23 cellular contexts compared by ENCODE assay signal in genomic region chr12:104928036-104928770, GRCh38. TPM values are rescaled to one million over a fixed set of nuclear protein-coding genes. Genes with fewer than 3 reads are reported as not detected.
DNase-seq lines count a peak whose midpoint lies in the region; ATAC-seq and TF ChIP-seq lines count a peak whose summit lies in the region.
"Had no signal": no experiment of that assay in that cellular context is flagged by ENCODE, and none has a peak within 500 bp of the region (broad histone marks: within the 10 kb centered on the region; RNA-seq: fewer than 3 reads in every experiment).

No MANE protein-coding gene starts in this region.

- H2AFZ ChIP-seq in SK-N-SH (ENCODE audit: low read depth) (no peak overlapping the region), neural progenitor cell (replicated peaks) (no peak overlapping the region)

- no peaks in the 10 kb centered on the region for H3K27me3 Mint-ChIP-seq in neural progenitor cell (ENCODE audit: insufficient read depth, low read depth)
- H3K27me3 Mint-ChIP-seq in activated naive CD4-positive, alpha-beta T cell treated with anti-CD3 and anti-CD28 coated beads, Interleukin-2, amount 10 ng/mL, durations not matched to agents 7 days and 5 days = no peaks in the 10 kb centered on the region

- H3K9me3 ChIP-seq in SK-N-SH (no peaks in the 10 kb centered on the region), neural progenitor cell (ENCODE audit: low read depth) (no peaks in the 10 kb centered on the region)
- H3K9me3 ChIP-seq: BLaER1, HAP-1 had no signal

- H3K9ac ChIP-seq in SK-N-SH = no peak overlapping the region
- no peak overlapping the region for H3K9ac ChIP-seq in neural progenitor cell
- H3K9ac ChIP-seq: BLaER1 had no signal

- H3K9me2 ChIP-seq in SK-N-SH = no peaks in the 10 kb centered on the region

- H3K36me3 ChIP-seq in SK-N-SH (replicated peaks in 1 of 2; ENCODE audit: control insufficient read depth in 1 of 2, insufficient read depth in 2 of 2, low read length in 1 of 2) (no peaks in the 10 kb centered on the region), neural progenitor cell (no peaks in the 10 kb centered on the region)
- H3K36me3 ChIP-seq: BLaER1, HAP-1 had no signal

- no peak overlapping the region for H3K4me3 ChIP-seq in SK-N-SH (ENCODE audit: low read depth in 2 of 2, low read length in 1 of 2)
- no peak overlapping the region for H3K4me3 ChIP-seq in fibroblast of mammary gland (ENCODE audit: control insufficient read depth, low read depth, low read length)
- H3K4me3 ChIP-seq in neural progenitor cell = no peak overlapping the region
- H3K4me3 ChIP-seq: BLaER1, HAP-1 had no signal

- no peaks in the 10 kb centered on the region for H3K4me1 Mint-ChIP-seq in neural progenitor cell
- H3K4me1 Mint-ChIP-seq in activated naive CD4-positive, alpha-beta T cell treated with anti-CD3 and anti-CD28 coated beads, Interleukin-2, amount 10 ng/mL, durations not matched to agents 7 days and 5 days = peaks cover 8% of the 10 kb centered on the region

- no peak overlapping the region for H3K27ac ChIP-seq in SK-N-SH (ENCODE audit: low read depth in 2 of 2, low read length in 1 of 2)
- no peak overlapping the region for H3K27ac ChIP-seq in neural progenitor cell
- H3K27ac ChIP-seq: BLaER1 had no signal

- WGBS in SK-N-SH (ENCODE audit: low lambda C conversion rate) = 82% methylated on average over 7 of the region's 7 CpGs

- H3K4me1 ChIP-seq in SK-N-SH (ENCODE audit: control insufficient read depth in 1 of 2, insufficient read depth in 2 of 2, low read depth in 1 of 2, low read length in 1 of 2) (peaks cover 0 to 14% of the 10 kb centered on the region in 2 experiments; a peak in 1 of 4 replicates), neural progenitor cell (no peaks in the 10 kb centered on the region)
- H3K4me1 ChIP-seq: BLaER1 had no signal

- CTCF ChIA-PET in SK-N-SH (lab: Yijun Ruan, JAX) = no interaction called here
- CTCF ChIA-PET in activated naive CD4-positive, alpha-beta T cell treated with anti-CD3 and anti-CD28 coated beads, Interleukin-2, amount 10 ng/mL, durations not matched to agents 7 days and 5 days (lab: Charles Lee) = no interaction called here

- H3K27me3 ChIP-seq in SK-N-SH (ENCODE audit: insufficient read depth) (no peaks in the 10 kb centered on the region), neural progenitor cell (no peaks in the 10 kb centered on the region)
- H3K27me3 ChIP-seq: BLaER1 had no signal

- H3K9me3 Mint-ChIP-seq in neural progenitor cell = peaks cover 2% of the 10 kb centered on the region
- H3K9me3 Mint-ChIP-seq in activated naive CD4-positive, alpha-beta T cell treated with anti-CD3 and anti-CD28 coated beads, Interleukin-2, amount 10 ng/mL, durations not matched to agents 7 days and 5 days = no peaks in the 10 kb centered on the region
- H3K9me3 Mint-ChIP-seq: CD8-positive, alpha-beta T cell had no signal

- DNase-seq in SK-N-SH (no peak), NCI-H446 treated with DMSO at 0.1 percent for 48 hours (lab: John Stamatoyannopoulos, UW) (peak; percentile 90), fibroblast of mammary gland (ENCODE audit: low read depth) (peak; percentile 68), neural progenitor cell (ENCODE audit: low spot score) (no peak), inferior parietal cortex (ENCODE audit: extremely low spot score) (no peak)
- no peak for DNase-seq in activated naive CD4-positive, alpha-beta T cell treated with anti-CD3 and anti-CD28 coated beads, Interleukin-2, amount 10 ng/mL, durations not matched to agents 7 days and 5 days
- DNase-seq: 8988T; CD8-positive, alpha-beta T cell; DMS53; EL; IMR-90; NCI-H1417 treated with DMSO at 0.1 percent for 48 hours; NCI-H2029 treated with DMSO at 0.1 percent for 48 hours; NCI-H2171; NCI-H69; NK-92 treated with Interleukin-12 subunit alpha and Interleukin-12 subunit beta, amount 100 ng/mL, for 24 hours; OCI-M1; RPMI8226; SHP77 treated with DMSO at 0.1 percent for 48 hours had no signal

- no peak for TF ChIP-seq EP300 in SK-N-SH (IDR thresholded peaks at IDR 0.05; ENCODE audit: borderline replicate concordance in 1 of 2, low read depth in 1 of 2, low read length in 1 of 2)

- no peaks in the 10 kb centered on the region for H3K36me3 Mint-ChIP-seq in neural progenitor cell
- H3K36me3 Mint-ChIP-seq in activated naive CD4-positive, alpha-beta T cell treated with anti-CD3 and anti-CD28 coated beads, Interleukin-2, amount 10 ng/mL, durations not matched to agents 7 days and 5 days = no peaks in the 10 kb centered on the region
- H3K36me3 Mint-ChIP-seq: CD8-positive, alpha-beta T cell had no signal

- no peak overlapping the region for H3K27ac Mint-ChIP-seq in neural progenitor cell
- no peak overlapping the region for H3K27ac Mint-ChIP-seq in activated naive CD4-positive, alpha-beta T cell treated with anti-CD3 and anti-CD28 coated beads, Interleukin-2, amount 10 ng/mL, durations not matched to agents 7 days and 5 days
- H3K27ac Mint-ChIP-seq: CD8-positive, alpha-beta T cell had no signal

- H3K4me3 Mint-ChIP-seq in neural progenitor cell = no peak overlapping the region
- H3K4me3 Mint-ChIP-seq in activated naive CD4-positive, alpha-beta T cell treated with anti-CD3 and anti-CD28 coated beads, Interleukin-2, amount 10 ng/mL, durations not matched to agents 7 days and 5 days = no peak overlapping the region
- H3K4me3 Mint-ChIP-seq: CD8-positive, alpha-beta T cell had no signal

- H4K20me1 ChIP-seq in SK-N-SH (ENCODE audit: insufficient read depth) (no peaks in the 10 kb centered on the region), neural progenitor cell (ENCODE audit: low read depth) (no peaks in the 10 kb centered on the region)
- H4K20me1 ChIP-seq: BLaER1 had no signal

- ATAC-seq in SK-N-SH treated with all-trans-retinoic acid at 6 μM for 48 hours = no peak
- ATAC-seq in GM18858 (IDR thresholded peaks at IDR 0.05; ENCODE audit: unreplicated experiment) = no peak
- ATAC-seq: CD8-positive, alpha-beta T cell had no signal

- no peaks in the 10 kb centered on the region for H3K79me2 ChIP-seq in SK-N-SH (ENCODE audit: insufficient read depth)
- H3K79me2 ChIP-seq in neural progenitor cell (ENCODE audit: low read depth) = no peaks in the 10 kb centered on the region

- POLR2A ChIA-PET in SK-N-SH (lab: Yijun Ruan, JAX) = no interaction called here

- H3F3A ChIP-seq in SK-N-SH (replicated peaks; ENCODE audit: insufficient read depth) (no peaks in the 10 kb centered on the region), neural progenitor cell (ENCODE audit: low read depth) (no peaks in the 10 kb centered on the region)

- H3K4me2 ChIP-seq in SK-N-SH (no peak overlapping the region), neural progenitor cell (no peak overlapping the region)
- H3K4me2 ChIP-seq: BLaER1 had no signal

- TF ChIP-seq RAD21 in SK-N-SH (IDR thresholded peaks at IDR 0.05; ENCODE audit: low read length) = no peak

- TF ChIP-seq CTCF in SK-N-SH (IDR thresholded peaks at IDR 0.05) = no peak
- no peak for TF ChIP-seq CTCF in fibroblast of mammary gland (conservative IDR thresholded peaks at IDR 0.05; ENCODE audit: control insufficient read depth, insufficient read depth, low read depth, low read length)
- TF ChIP-seq CTCF in neural progenitor cell (IDR thresholded peaks at IDR 0.05) = no peak

TF ChIP-seq in SK-N-SH, 30 proteins besides CTCF, POLR2A, EP300 and RAD21 (continues in another document):
- TF ChIP-seq IRF3 (IDR thresholded peaks at IDR 0.05; ENCODE audit: low read depth, low read length) = no peak

TF ChIP-seq in SK-N-SH treated with all-trans-retinoic acid at 6 μM for 48 hours, 23 proteins besides CTCF, POLR2A, EP300 and RAD21 (continues in another document):
- TF ChIP-seq TSHZ2 (CRISPR knock-in tag; IDR thresholded peaks at IDR 0.05) (no peak), CREB5 (CRISPR knock-in tag; IDR thresholded peaks at IDR 0.05; ENCODE audit: low read depth) (no peak), ZNF8 (CRISPR knock-in tag; IDR thresholded peaks at IDR 0.05) (no peak), ZFP3 (CRISPR knock-in tag; IDR thresholded peaks at IDR 0.05) (no peak)

RNA-seq across cellular contexts. Expression of gene SLC41A2, which starts 29.9 kb away (rescaled TPM):
- 1.7 and 3.1 TPM in 2 replicates for polyA plus RNA-seq in SK-N-SH (2012; rRNA removed)
- 3.0 and 4.2 TPM in 2 replicates for polyA plus RNA-seq in SK-N-SH (2012; cell fraction: cytosol; rRNA removed)
- 1.4 and 2.2 TPM in 2 replicates for polyA plus RNA-seq in SK-N-SH (2012; cell fraction: nucleus; rRNA removed)
- total RNA-seq in neural progenitor cell (ENCODE audit: low replicate concordance) = 1.7 and 11.9 TPM in 2 replicates

RNA-seq across cellular contexts. Expression of gene NOPCHAP1, which starts 57.9 kb away (rescaled TPM):
- 10.8 and 17.3 TPM in 2 replicates for polyA plus RNA-seq in SK-N-SH (2012; rRNA removed)
- 13.0 and 15.7 TPM in 2 replicates for polyA plus RNA-seq in SK-N-SH (2012; cell fraction: cytosol; rRNA removed)
- polyA plus RNA-seq in SK-N-SH (2012; cell fraction: nucleus; rRNA removed) = 6.4 and 9.9 TPM in 2 replicates
- 8.6 and 8.9 TPM in 2 replicates for total RNA-seq in neural progenitor cell (ENCODE audit: low replicate concordance)

Comparison
In these comparisons a context has a peak if more than half of its experiments do, and no peak if none do; other contexts are left out.
1. DNase-seq: peak in NCI-H446 treated with DMSO at 0.1 percent for 48 hours (single experiment) and fibroblast of mammary gland (single experiment); none in SK-N-SH (single experiment), neural progenitor cell (single experiment), inferior parietal cortex (single experiment) and activated naive CD4-positive, alpha-beta T cell treated with anti-CD3 and anti-CD28 coated beads, Interleukin-2, amount 10 ng/mL, durations not matched to agents 7 days and 5 days (single experiment).